ENCODE assay signal across 17 cellular contexts in genomic region chr16:11566398-11566797, GRCh38. TPM values are rescaled to one million over a fixed set of nuclear protein-coding genes. Genes with fewer than 3 reads are reported as not detected.
DNase-seq lines count a peak whose midpoint lies in the region; ATAC-seq lines count a peak whose summit lies in the region.
"Had no signal": no experiment of that assay in that cellular context is flagged by ENCODE, and none has a peak within 500 bp of the region (broad histone marks: within the 10 kb centered on the region; RNA-seq: fewer than 3 reads in every experiment).

No MANE protein-coding gene starts in this region.

- peaks cover 61% of the 10 kb centered on the region for H3K4me1 Mint-ChIP-seq in activated naive CD4-positive, alpha-beta T cell treated with anti-CD3 and anti-CD28 coated beads, Interleukin-2, amount 10 ng/mL, durations not matched to agents 7 days and 5 days
- peaks cover 67 to 80% (median 74%) of the 10 kb centered on the region in 3 donors for H3K4me1 Mint-ChIP-seq in T-cell
- H3K4me1 Mint-ChIP-seq in stimulated activated effector memory CD8-positive, alpha-beta T cell treated with anti-CD3 and anti-CD28 coated beads, Interleukin-12 subunit alpha, Interleukin-12 subunit beta, amount 100 ng/mL, for 72 hours: peaks cover 86% of the 10 kb centered on the region

- H3K36me3 ChIP-seq in effector memory CD4-positive, alpha-beta T cell (ENCODE audit: control insufficient read depth, insufficient read depth, low read length): peaks cover 15% of the 10 kb centered on the region
- H3K36me3 ChIP-seq: gastroesophageal sphincter had no signal

- ATAC-seq in T-cell (replicated peaks in 1 of 4): no peak
- no peak for ATAC-seq in stimulated activated effector memory CD8-positive, alpha-beta T cell treated with anti-CD3 and anti-CD28 coated beads, Interleukin-12 subunit alpha, Interleukin-12 subunit beta, amount 100 ng/mL, for 72 hours
- ATAC-seq in GM18907 (IDR thresholded peaks at IDR 0.05; ENCODE audit: unreplicated experiment): no peak
- ATAC-seq: gastroesophageal sphincter, K562 had no signal

- peaks cover 44% of the 10 kb centered on the region for H3K36me3 Mint-ChIP-seq in activated naive CD4-positive, alpha-beta T cell treated with anti-CD3 and anti-CD28 coated beads, Interleukin-2, amount 10 ng/mL, durations not matched to agents 7 days and 5 days
- peaks cover 33% of the 10 kb centered on the region for H3K36me3 Mint-ChIP-seq in T-cell
- H3K36me3 Mint-ChIP-seq in stimulated activated effector memory CD8-positive, alpha-beta T cell treated with anti-CD3 and anti-CD28 coated beads, Interleukin-12 subunit alpha, Interleukin-12 subunit beta, amount 100 ng/mL, for 72 hours: peaks cover 95% of the 10 kb centered on the region

- peaks cover 20% of the 10 kb centered on the region for H3K4me1 ChIP-seq in effector memory CD4-positive, alpha-beta T cell (ENCODE audit: control insufficient read depth, insufficient read depth, low read length, poor library complexity, severe bottlenecking)

- no peak for DNase-seq in activated naive CD4-positive, alpha-beta T cell treated with anti-CD3 and anti-CD28 coated beads, Interleukin-2, amount 10 ng/mL, durations not matched to agents 7 days and 5 days
- DNase-seq in activated naive CD4-positive, alpha-beta T cell treated with Interleukin-2 at 50 U/mL for 16 hours: no peak
- DNase-seq in T-cell (no peak), retina (no peak), NCI-H1930 (lab: John Stamatoyannopoulos, UW) (no peak)
- DNase-seq in effector memory CD4-positive, alpha-beta T cell: no peak
- no peak for DNase-seq in stimulated activated effector memory CD8-positive, alpha-beta T cell treated with anti-CD3 and anti-CD28 coated beads, Interleukin-12 subunit alpha, Interleukin-12 subunit beta, amount 100 ng/mL, for 72 hours (ENCODE audit: low spot score in 2 of 2)
- DNase-seq: activated CD8-positive, alpha-beta memory T cell treated with anti-CD3 and anti-CD28 coated beads, Interleukin-2, amount 50 U/mL, for 48 hours; DND-41; mesendoderm; NCI-H1694; NK-92 treated with Interleukin-12 subunit alpha and Interleukin-12 subunit beta, amount 100 ng/mL, for 24 hours; stimulated activated CD4-positive, alpha-beta T cell treated with anti-CD3 and anti-CD28 coated beads, Interleukin-4, amount 100 ng/mL, for 4 hours; T-helper 9 cell had no signal

- no peaks in the 10 kb centered on the region for H3K9me3 ChIP-seq in effector memory CD4-positive, alpha-beta T cell (ENCODE audit: control insufficient read depth, low read length)
- H3K9me3 ChIP-seq: gastroesophageal sphincter had no signal

- no peaks in the 10 kb centered on the region for H3K27me3 ChIP-seq in effector memory CD4-positive, alpha-beta T cell (replicated peaks; ENCODE audit: control insufficient read depth, insufficient read depth, low read length, poor library complexity, severe bottlenecking)
- H3K27me3 ChIP-seq: gastroesophageal sphincter had no signal

- peak overlapping the region; percentile 5 for H3K27ac ChIP-seq in effector memory CD4-positive, alpha-beta T cell (ENCODE audit: insufficient read depth, low read length, poor library complexity, severe bottlenecking)
- H3K27ac ChIP-seq: gastroesophageal sphincter had no signal

- POLR2A ChIA-PET in T-cell (lab: Charles Lee): interaction anchor here in 1 of 2 donors (0.6 kb wide), 2 partner anchors 69 to 113 kb away, joined by 3 to 4 read pairs; no protein-coding TSS in a partner anchor

- CTCF ChIA-PET in activated naive CD4-positive, alpha-beta T cell treated with anti-CD3 and anti-CD28 coated beads, Interleukin-2, amount 10 ng/mL, durations not matched to agents 7 days and 5 days (lab: Charles Lee): no interaction called here
- CTCF ChIA-PET in T-cell (lab: Charles Lee): interaction anchor here in 1 of 2 donors (0.9 kb wide), 1 partner anchor 18 kb away, joined by 3 read pairs; no protein-coding TSS in a partner anchor

- no peaks in the 10 kb centered on the region for H3K27me3 Mint-ChIP-seq in activated naive CD4-positive, alpha-beta T cell treated with anti-CD3 and anti-CD28 coated beads, Interleukin-2, amount 10 ng/mL, durations not matched to agents 7 days and 5 days
- H3K27me3 Mint-ChIP-seq in T-cell: no peaks in the 10 kb centered on the region

- H3K9me3 Mint-ChIP-seq in activated naive CD4-positive, alpha-beta T cell treated with anti-CD3 and anti-CD28 coated beads, Interleukin-2, amount 10 ng/mL, durations not matched to agents 7 days and 5 days: no peaks in the 10 kb centered on the region
- H3K9me3 Mint-ChIP-seq in T-cell: no peaks in the 10 kb centered on the region
- no peaks in the 10 kb centered on the region for H3K9me3 Mint-ChIP-seq in stimulated activated effector memory CD8-positive, alpha-beta T cell treated with anti-CD3 and anti-CD28 coated beads, Interleukin-12 subunit alpha, Interleukin-12 subunit beta, amount 100 ng/mL, for 72 hours

- no peak overlapping the region for H3K4me3 ChIP-seq in effector memory CD4-positive, alpha-beta T cell (ENCODE audit: insufficient read depth, low read depth, low read length, poor library complexity, severe bottlenecking)
- H3K4me3 ChIP-seq: gastroesophageal sphincter, K562 had no signal

- H3K4me3 Mint-ChIP-seq in activated naive CD4-positive, alpha-beta T cell treated with anti-CD3 and anti-CD28 coated beads, Interleukin-2, amount 10 ng/mL, durations not matched to agents 7 days and 5 days: no peak overlapping the region
- H3K4me3 Mint-ChIP-seq in T-cell: no peak overlapping the region
- H3K4me3 Mint-ChIP-seq in stimulated activated effector memory CD8-positive, alpha-beta T cell treated with anti-CD3 and anti-CD28 coated beads, Interleukin-12 subunit alpha, Interleukin-12 subunit beta, amount 100 ng/mL, for 72 hours: no peak overlapping the region

- H3K27ac Mint-ChIP-seq in activated naive CD4-positive, alpha-beta T cell treated with anti-CD3 and anti-CD28 coated beads, Interleukin-2, amount 10 ng/mL, durations not matched to agents 7 days and 5 days: peak overlapping the region; percentile 35
- H3K27ac Mint-ChIP-seq in T-cell: peak overlapping the region; percentile 71 to 82
- H3K27ac Mint-ChIP-seq in stimulated activated effector memory CD8-positive, alpha-beta T cell treated with anti-CD3 and anti-CD28 coated beads, Interleukin-12 subunit alpha, Interleukin-12 subunit beta, amount 100 ng/mL, for 72 hours: peak overlapping the region; percentile 87

RNA-seq across cellular contexts. Expression of gene LITAF, which starts 20.3 kb away (rescaled TPM):
- total RNA-seq in T-cell: 100 to 1,000 TPM; 150 to 256 (median 161) TPM

Comparison
In these comparisons a context has a peak if more than half of its experiments do, and no peak if none do; other contexts are left out.
1. H3K27ac Mint-ChIP-seq: peak in every context shown above with its lines; median percentile 87 in stimulated activated effector memory CD8-positive, alpha-beta T cell treated with anti-CD3 and anti-CD28 coated beads, Interleukin-12 subunit alpha, Interleukin-12 subunit beta, amount 100 ng/mL, for 72 hours; 76 in T-cell; 35 in activated naive CD4-positive, alpha-beta T cell treated with anti-CD3 and anti-CD28 coated beads, Interleukin-2, amount 10 ng/mL, durations not matched to agents 7 days and 5 days.